ENCODE assay signal across 8 cellular contexts in the genomic region with DNA sequence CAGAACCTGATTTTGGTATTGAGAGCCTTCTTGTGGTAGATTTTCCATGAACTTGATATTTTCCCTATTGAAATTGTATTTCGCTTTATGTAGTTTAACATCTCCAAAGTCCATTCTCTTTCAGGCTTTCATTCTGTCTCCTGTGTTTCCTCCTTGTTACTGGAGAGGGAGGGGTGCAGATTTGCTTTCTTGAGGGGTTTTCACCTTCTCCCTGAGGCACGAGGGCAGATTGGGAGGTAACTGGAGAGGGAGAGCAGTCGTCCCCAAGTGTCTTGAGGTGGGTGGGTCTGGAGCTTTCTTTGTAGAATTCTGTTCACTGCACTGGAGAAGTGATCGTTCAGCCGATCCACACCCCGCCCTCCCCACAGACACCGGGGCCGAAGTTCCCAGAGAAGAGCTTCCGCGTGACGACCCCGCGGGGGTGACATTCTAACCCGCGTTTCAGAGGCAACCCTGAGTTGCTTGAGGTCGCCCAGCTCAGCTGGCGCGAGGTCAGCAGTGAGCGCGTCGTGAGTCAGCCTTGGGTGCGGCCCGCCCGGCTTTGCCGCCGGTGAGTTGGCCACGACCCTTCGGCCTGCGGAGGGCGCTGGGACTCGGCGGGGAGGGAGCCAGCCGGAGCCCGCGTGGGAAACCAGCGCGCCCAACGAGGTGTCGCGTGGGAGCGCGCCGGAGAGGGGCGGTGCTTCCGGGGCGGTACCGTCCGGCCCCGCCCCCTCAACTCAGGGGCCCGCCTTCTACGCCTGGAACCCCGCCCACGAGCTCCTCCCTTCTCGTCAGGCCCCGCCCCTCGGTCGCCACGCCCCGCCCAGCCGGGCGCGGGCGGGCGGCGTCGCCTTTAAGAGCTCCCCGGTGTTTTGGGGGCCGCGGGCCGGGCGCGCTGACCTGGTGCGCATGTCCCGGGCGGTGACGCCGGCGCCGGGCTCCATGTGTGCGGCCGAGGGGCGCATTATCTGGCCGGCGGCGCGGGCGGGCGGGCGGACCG.
A peak's percentile ranks its signal among the peaks of the same experiment; 100 is the strongest.
DNase-seq lines count a peak whose midpoint lies in the region; ATAC-seq and TF ChIP-seq lines count a peak whose summit lies in the region.

A gene with protein sequence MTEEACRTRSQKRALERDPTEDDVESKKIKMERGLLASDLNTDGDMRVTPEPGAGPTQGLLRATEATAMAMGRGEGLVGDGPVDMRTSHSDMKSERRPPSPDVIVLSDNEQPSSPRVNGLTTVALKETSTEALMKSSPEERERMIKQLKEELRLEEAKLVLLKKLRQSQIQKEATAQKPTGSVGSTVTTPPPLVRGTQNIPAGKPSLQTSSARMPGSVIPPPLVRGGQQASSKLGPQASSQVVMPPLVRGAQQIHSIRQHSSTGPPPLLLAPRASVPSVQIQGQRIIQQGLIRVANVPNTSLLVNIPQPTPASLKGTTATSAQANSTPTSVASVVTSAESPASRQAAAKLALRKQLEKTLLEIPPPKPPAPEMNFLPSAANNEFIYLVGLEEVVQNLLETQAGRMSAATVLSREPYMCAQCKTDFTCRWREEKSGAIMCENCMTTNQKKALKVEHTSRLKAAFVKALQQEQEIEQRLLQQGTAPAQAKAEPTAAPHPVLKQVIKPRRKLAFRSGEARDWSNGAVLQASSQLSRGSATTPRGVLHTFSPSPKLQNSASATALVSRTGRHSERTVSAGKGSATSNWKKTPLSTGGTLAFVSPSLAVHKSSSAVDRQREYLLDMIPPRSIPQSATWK (plus strand): TSS at position 797 of the 982 bp plus-strand sequence. CDS start 59,671 bp downstream, outside the sequence.

- DNase-seq in NCI-H146 treated with DMSO at 0.1 percent for 48 hours (lab: John Stamatoyannopoulos, UW; ENCODE audit: unreplicated experiment): peak; percentile 75
- peak; percentile 93 for DNase-seq in T-helper 9 cell
- DNase-seq in astrocyte of the cerebellum (ENCODE audit: low read depth): peak; percentile 73
- peak; percentile 83 for DNase-seq in hepatic stellate cell (ENCODE audit: low spot score)
- peak; percentile 96 for DNase-seq in retina
- DNase-seq in NCI-H510A treated with DMSO at 0.1 percent for 48 hours (lab: John Stamatoyannopoulos, UW): no peak

- H3K4me3 ChIP-seq in astrocyte of the cerebellum (ENCODE audit: low read depth, low read length): peak within 1 kb of the TSS; percentile 78

- peak; percentile 70 for TF ChIP-seq POLR2A in GM15510 (IDR thresholded peaks at IDR 0.05; ENCODE audit: borderline replicate concordance, extremely low read depth, insufficient read length)

- in situ Hi-C loops in astrocyte of the cerebellum (cut with HindIII; ENCODE audit: low sequenced_read_pairs): no loop called here

- ATAC-seq in HG02852 (IDR thresholded peaks at IDR 0.05; ENCODE audit: unreplicated experiment): peak; percentile 73

- no peak for TF ChIP-seq CTCF in astrocyte of the cerebellum (IDR thresholded peaks at IDR 0.05; ENCODE audit: low read depth, low read length, missing control alignments)
